Comparison of ENCODE assay signal across 21 cellular contexts in genomic region chr4:30461218-30461617, GRCh38.
A peak's percentile ranks its signal among the peaks of the same experiment; 100 is the strongest.
DNase-seq lines count a peak whose midpoint lies in the region; ATAC-seq and FAIRE-seq lines count a peak whose summit lies in the region.
"Had no signal": no experiment of that assay in that cellular context is flagged by ENCODE, and none has a peak within 500 bp of the region (broad histone marks: within the 10 kb centered on the region; RNA-seq: fewer than 3 reads in every experiment).

No MANE protein-coding gene starts in this region.

- in situ Hi-C loops in ACHN (cut with HindIII; ENCODE audit: low pct_ligation_motif_present, low pct_unique_long_range_greater_than_20kb, low sequenced_read_pairs), result no loop called here

- ATAC-seq in GM18502 (IDR thresholded peaks at IDR 0.05; ENCODE audit: poor library complexity, unreplicated experiment) (peak; percentile 54), GM21717 (IDR thresholded peaks at IDR 0.05; ENCODE audit: unreplicated experiment) (peak; percentile 77), HG03442 (IDR thresholded peaks at IDR 0.05; ENCODE audit: unreplicated experiment) (peak; percentile 34), HG03135 (IDR thresholded peaks at IDR 0.05; ENCODE audit: unreplicated experiment) (no peak)
- ATAC-seq: gastrocnemius medialis, HCT116, SK-N-SH treated with all-trans-retinoic acid at 6 μM for 48 hours had no signal

- no peak for FAIRE-seq in frontal cortex (lab: Jason Lieb, UNC)

- DNase-seq in iPS-NIHi7 (ENCODE audit: extremely low spot score), result peak; percentile 23
- no peak for DNase-seq in NCI-H2171 (lab: John Stamatoyannopoulos, UW)
- no peak for DNase-seq in ACHN
- no peak for DNase-seq in frontal cortex (ENCODE audit: low spot score in 2 of 2)
- DNase-seq: activated CD4-positive, alpha-beta T cell treated with anti-CD3 and anti-CD28 coated beads, Interleukin-2, amount 50 U/mL, for 48 hours; activated effector memory CD4-positive, alpha-beta T cell treated with Interleukin-2 at 50 U/mL for 16 hours; CD4-positive, CD25-positive, alpha-beta regulatory T cell; effector memory CD4-positive, alpha-beta T cell; gastrocnemius medialis; mammary epithelial cell; NCI-H146; NCI-H69; retina; stimulated activated CD4-positive, alpha-beta T cell treated with anti-CD3 and anti-CD28 coated beads, Interleukin-2, amount 100 ng/mL, for 48 hours; stimulated activated naive CD4-positive, alpha-beta T cell treated with Interleukin-2 at 50 U/mL for 16 hours had no signal
